Comparison of ENCODE assay signal across 29 cellular contexts in the genomic region with DNA sequence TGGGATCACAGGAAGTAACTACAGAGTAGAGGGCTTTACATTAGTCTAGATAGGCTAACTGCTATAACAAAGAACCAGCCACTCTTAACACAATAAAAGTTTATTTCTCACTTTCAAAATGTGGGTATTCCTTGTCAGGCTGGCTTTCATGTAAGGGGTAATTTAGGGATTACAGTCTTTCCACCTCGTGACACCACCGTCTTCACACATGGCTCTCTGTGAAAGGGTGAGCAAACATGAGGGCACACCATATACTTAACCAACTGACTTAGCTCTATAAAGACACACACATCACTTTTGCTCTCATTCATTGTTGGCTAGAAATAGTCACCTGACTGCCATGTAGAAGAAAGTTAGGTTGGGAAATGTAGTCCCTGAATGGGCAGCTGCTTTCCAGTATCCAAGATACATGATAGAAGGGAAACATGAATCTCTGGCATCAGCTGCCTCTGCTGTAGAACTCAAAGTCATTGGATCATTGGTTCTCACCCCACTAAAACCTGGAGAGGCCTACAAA.
"Had no signal": no experiment of that assay in that cellular context is flagged by ENCODE, and none has a peak within 500 bp of the region (broad histone marks: within the 10 kb centered on the region; RNA-seq: fewer than 3 reads in every experiment).

No MANE protein-coding gene starts in this region.

- H3K36me3 ChIP-seq: ascending aorta, cardiac muscle cell, colonic mucosa, gastrocnemius medialis, left ventricle myocardium inferior, spleen, transverse colon had no signal

- H3K27ac ChIP-seq: ascending aorta, cardiac muscle cell, colonic mucosa, gastrocnemius medialis, left ventricle myocardium inferior, spleen, testis, transverse colon had no signal

- ATAC-seq: gastrocnemius medialis; mucosa of descending colon; natural killer cell treated with Interleukin-12 subunit alpha and Interleukin-12 subunit beta and Interleukin-15 and Interleukin-18, amount 100 ng/mL, for 72 hours; right cardiac atrium had no signal

- DNase-seq: activated CD4-positive, alpha-beta memory T cell treated with anti-CD3 and anti-CD28 coated beads, Interleukin-2, amount 10 ng/mL, durations not matched to agents 7 days and 5 days; activated CD4-positive, alpha-beta T cell treated with anti-CD3 and anti-CD28 coated beads for 1 hour; activated CD4-positive, alpha-beta T cell treated with anti-CD3 and anti-CD28 coated beads, Interleukin-2, amount 10 ng/mL, durations not matched to agents 7 days and 5 days; activated CD8-positive, alpha-beta memory T cell treated with anti-CD3 and anti-CD28 coated beads, Interleukin-2, amount 50 U/mL, for 48 hours; activated gamma-delta T cell; activated naive CD4-positive, alpha-beta T cell treated with anti-CD3 and anti-CD28 coated beads, Interleukin-2, amount 10 ng/mL, durations not matched to agents 7 days and 5 days; activated naive CD8-positive, alpha-beta T cell treated with anti-CD3 and anti-CD28 coated beads, Interleukin-2, amount 10 ng/mL, durations not matched to agents 7 days and 5 days; activated T-cell treated with anti-CD3 and anti-CD28 coated beads, Interleukin-2, amount 50 U/mL, for 24 hours; cerebellar nuclear complex; colonic mucosa; effector CD8-positive, alpha-beta T cell; gastrocnemius medialis; glutamatergic neuron; islet precursor cell; left ventricle myocardium inferior; mesendoderm; mucosa of descending colon; posterior cingulate gyrus; right cardiac atrium; spleen; stimulated activated naive CD4-positive, alpha-beta T cell; testis; transverse colon had no signal

- H3K9me3 ChIP-seq: ascending aorta, colonic mucosa, gastrocnemius medialis, left ventricle myocardium inferior, mucosa of descending colon, spleen, testis, transverse colon had no signal

- H3K4me3 ChIP-seq: ascending aorta, cardiac muscle cell, colonic mucosa, gastrocnemius medialis, left ventricle myocardium inferior, lung, mucosa of descending colon, spleen, testis, transverse colon had no signal

- H3K4me1 ChIP-seq: ascending aorta, colonic mucosa, gastrocnemius medialis, left ventricle myocardium inferior, spleen, testis, transverse colon had no signal

- FAIRE-seq: endometrium, urothelium cell line had no signal

- H3K27me3 ChIP-seq: ascending aorta, colonic mucosa, gastrocnemius medialis, testis had no signal
